Comparison of ENCODE assay signal across 8 cellular contexts in genomic region chr14:59464651-59465569, GRCh38. TPM values are rescaled to one million over a fixed set of nuclear protein-coding genes. Genes with fewer than 3 reads are reported as not detected.
DNase-seq lines count a peak whose midpoint lies in the region; ATAC-seq and TF ChIP-seq lines count a peak whose summit lies in the region.

GPR135 (minus strand) TSS chr14:59465380; CDS start chr14:59465226, 154 bp downstream.

- H3K79me2 ChIP-seq in Karpas-422 (ENCODE audit: low read length): peaks cover 16% of the 10 kb centered on the region

- H3K4me1 ChIP-seq in Karpas-422 (ENCODE audit: low read length): peaks cover 21% of the 10 kb centered on the region
- peaks cover 4% of the 10 kb centered on the region for H3K4me1 ChIP-seq in colonic mucosa

- DNase-seq in DMS53 (lab: John Stamatoyannopoulos, UW) (peak; percentile 83), Karpas-422 (peak; percentile 86), colonic mucosa (peak; percentile 56), left lobe of liver (ENCODE audit: low spot score) (peak; percentile 79), A172 (ENCODE audit: low spot score) (no peak)
- peak; percentile 38 to 40 for DNase-seq in activated CD4-positive, alpha-beta T cell treated with anti-CD3 and anti-CD28 coated beads for 4 hours
- DNase-seq in stimulated activated CD4-positive, alpha-beta T cell treated with anti-CD3 and anti-CD28 coated beads, Interleukin-1b, Interleukin-23, amount 100 ng/mL, for 48 hours: peak; percentile 41

- peak within 1 kb of the TSS; percentile 64 for H2AFZ ChIP-seq in Karpas-422 (ENCODE audit: low read length)

- ATAC-seq in GM21526 (IDR thresholded peaks at IDR 0.05; ENCODE audit: low FRiP score, unreplicated experiment): peak; percentile 61
- ATAC-seq in left lobe of liver: peak; percentile 82

- H4K20me1 ChIP-seq in Karpas-422 (ENCODE audit: insufficient read depth, low read depth, low read length): no peaks in the 10 kb centered on the region

- intact Hi-C loops in colonic mucosa (cut with DNase I): no loop called here

- H3K9ac ChIP-seq in Karpas-422 (ENCODE audit: low read length) (peak within 1 kb of the TSS; percentile 77), colonic mucosa (ENCODE audit: low read depth in 2 of 2, low read length in 2 of 2) (peak within 1 kb of the TSS; percentile 31 to 64)

- H3K9me3 ChIP-seq in Karpas-422 (ENCODE audit: low read length): no peaks in the 10 kb centered on the region
- H3K9me3 ChIP-seq in colonic mucosa: no peaks in the 10 kb centered on the region

- H3K4me3 ChIP-seq in Karpas-422 (ENCODE audit: low read length) (peak within 1 kb of the TSS; percentile 81), colonic mucosa (peak within 1 kb of the TSS; percentile 66)

- TF ChIP-seq CTCF in colonic mucosa (IDR thresholded peaks at IDR 0.05): no peak

- H3K27ac ChIP-seq in Karpas-422 (ENCODE audit: low read length): peak within 1 kb of the TSS; percentile 44
- peak within 1 kb of the TSS; percentile 28 for H3K27ac ChIP-seq in colonic mucosa

- H3K36me3 ChIP-seq in Karpas-422 (ENCODE audit: insufficient read depth, low read length) (peaks cover 27% of the 10 kb centered on the region; the same call in 1 of the 2 replicates), colonic mucosa (no peaks in the 10 kb centered on the region)

- H3K4me2 ChIP-seq in Karpas-422 (ENCODE audit: low read depth, low read length, poor library complexity, severe bottlenecking): peak within 1 kb of the TSS; percentile 91

- H3K27me3 ChIP-seq in Karpas-422 (ENCODE audit: low read length) (no peaks in the 10 kb centered on the region), colonic mucosa (no peaks in the 10 kb centered on the region)

- no peaks in the 10 kb centered on the region for H3K9me2 ChIP-seq in Karpas-422 (replicated peaks; ENCODE audit: insufficient read depth, low read length)

RNA-seq across cellular contexts. Expression of gene GPR135, which starts in this region (rescaled TPM):
- 6.7 and 13.1 TPM in 2 replicates for total RNA-seq in Karpas-422 (2014; rRNA removed; shearing (Covaris generic); ENCODE audit: low replicate concordance)
- 1 to 10 TPM in 1 of 2 donors, under 1 TPM in 1; 0.61 to 1.4 TPM for total RNA-seq in colonic mucosa
- total RNA-seq in left lobe of liver: 1.4 TPM
- total RNA-seq in A172 (2014; rRNA removed; shearing (Covaris generic)): 1.5 TPM in 2 replicates
